13 cellular contexts compared by ENCODE assay signal in genomic region chr4:123749408-123749807, GRCh38.
DNase-seq lines count a peak whose midpoint lies in the region; ATAC-seq and TF ChIP-seq lines count a peak whose summit lies in the region.
"Had no signal": no experiment of that assay in that cellular context is flagged by ENCODE, and none has a peak within 500 bp of the region (broad histone marks: within the 10 kb centered on the region; RNA-seq: fewer than 3 reads in every experiment).

No MANE protein-coding gene starts in this region.

- H3K9me3 Mint-ChIP-seq in GM23338 = no peaks in the 10 kb centered on the region
- H3K9me3 Mint-ChIP-seq: stimulated activated naive CD8-positive, alpha-beta T cell treated with anti-CD3 and anti-CD28 coated beads, Interleukin-15, Interleukin-2, amounts not matched to agents 100 ng/mL and 50 ng/mL, for 24 hours had no signal

- ATAC-seq in GM23338 (no peak), HG02588 (IDR thresholded peaks at IDR 0.05; ENCODE audit: unreplicated experiment) (no peak), HG03025 (IDR thresholded peaks at IDR 0.05; ENCODE audit: low FRiP score, unreplicated experiment) (no peak)
- ATAC-seq: foreskin keratinocyte had no signal

- H3K4me2 ChIP-seq in GM23338 (no peak overlapping the region), hepatocyte (no peak overlapping the region), osteoblast (ENCODE audit: insufficient read depth, low read length) (no peak overlapping the region)

- H3K27ac Mint-ChIP-seq in GM23338 = no peak overlapping the region
- H3K27ac Mint-ChIP-seq: CD8-positive, alpha-beta memory T cell; stimulated activated naive CD8-positive, alpha-beta T cell treated with anti-CD3 and anti-CD28 coated beads, Interleukin-15, Interleukin-2, amounts not matched to agents 100 ng/mL and 50 ng/mL, for 24 hours had no signal

- H3K9me3 ChIP-seq in hepatocyte (ENCODE audit: low read depth) = no peaks in the 10 kb centered on the region
- no peaks in the 10 kb centered on the region for H3K9me3 ChIP-seq in osteoblast (ENCODE audit: low read depth, low read length)
- H3K9me3 ChIP-seq: uterus had no signal

- H3K27me3 ChIP-seq in GM23338 (ENCODE audit: insufficient read depth) (no peaks in the 10 kb centered on the region), hepatocyte (no peaks in the 10 kb centered on the region), osteoblast (ENCODE audit: insufficient read depth, low read length) (no peaks in the 10 kb centered on the region)
- H3K27me3 ChIP-seq: foreskin keratinocyte, uterus had no signal

- H2AFZ ChIP-seq in GM23338 (peak overlapping the region; percentile 16; the same call in 1 of the 2 replicates), hepatocyte (no peak overlapping the region), osteoblast (ENCODE audit: low read length) (peak overlapping the region; percentile 36)

- no peak overlapping the region for H3K4me3 Mint-ChIP-seq in GM23338
- H3K4me3 Mint-ChIP-seq: CD8-positive, alpha-beta memory T cell; stimulated activated naive CD8-positive, alpha-beta T cell treated with anti-CD3 and anti-CD28 coated beads, Interleukin-15, Interleukin-2, amounts not matched to agents 100 ng/mL and 50 ng/mL, for 24 hours had no signal

- H3K9me2 ChIP-seq in GM23338 (ENCODE audit: insufficient read depth) (0 out of 2 replicates have a peak, but pooled peaks cover 4% of the 10 kb centered on the region), hepatocyte (replicated peaks; ENCODE audit: insufficient read depth) (no peaks in the 10 kb centered on the region)

- no peaks in the 10 kb centered on the region for H3F3A ChIP-seq in GM23338 (replicated peaks; ENCODE audit: low read depth)

- no peak for TF ChIP-seq CTCF in GM23338 (conservative IDR thresholded peaks at IDR 0.05; ENCODE audit: low read depth in 2 of 2)
- no peak for TF ChIP-seq CTCF in hepatocyte (IDR thresholded peaks at IDR 0.05; ENCODE audit: poor library complexity)
- TF ChIP-seq CTCF in osteoblast (IDR thresholded peaks at IDR 0.05; ENCODE audit: extremely low read depth, low read depth, low read length) = no peak

- H3K79me2 ChIP-seq in GM23338 (replicated peaks; ENCODE audit: insufficient read depth) (no peaks in the 10 kb centered on the region), hepatocyte (no peaks in the 10 kb centered on the region), osteoblast (ENCODE audit: insufficient read depth, low read length) (no peaks in the 10 kb centered on the region)

- H3K27me3 Mint-ChIP-seq in GM23338 (ENCODE audit: insufficient read depth, low read depth, poor library complexity) = peaks cover 4% of the 10 kb centered on the region

- WGBS in hepatocyte (ENCODE audit: low lambda C conversion rate, missing lambda C conversion rate) = 84% methylated on average over 7 of the region's 7 CpGs

- H3K36me3 ChIP-seq in GM23338 (ENCODE audit: insufficient read depth) (no peaks in the 10 kb centered on the region), hepatocyte (replicated peaks; ENCODE audit: insufficient read depth, low read depth) (no peaks in the 10 kb centered on the region), osteoblast (ENCODE audit: insufficient read depth, low read length) (no peaks in the 10 kb centered on the region)
- H3K36me3 ChIP-seq: uterus had no signal

- H4K20me1 ChIP-seq in GM23338 (replicated peaks; ENCODE audit: insufficient read depth) = no peaks in the 10 kb centered on the region
- no peaks in the 10 kb centered on the region for H4K20me1 ChIP-seq in hepatocyte (ENCODE audit: insufficient read depth, poor library complexity, severe bottlenecking)
- H4K20me1 ChIP-seq in osteoblast (ENCODE audit: insufficient read depth, low read length) = no peaks in the 10 kb centered on the region

- no peak overlapping the region for H3K27ac ChIP-seq in GM23338 (ENCODE audit: low read depth)
- H3K27ac ChIP-seq in hepatocyte = peak overlapping the region; percentile 92
- no peak overlapping the region for H3K27ac ChIP-seq in osteoblast (ENCODE audit: low read depth, low read length)
- H3K27ac ChIP-seq: foreskin keratinocyte, uterus had no signal

- DNase-seq in GM23338 (ENCODE audit: low spot score) = no peak
- peak; percentile 92 for DNase-seq in cerebellar cortex (ENCODE audit: low spot score)
- DNase-seq in hepatocyte (ENCODE audit: low spot score) = no peak
- DNase-seq in osteoblast (ENCODE audit: insufficient read length, low spot score, missing footprints) = no peak
- no peak for DNase-seq in NCI-H1092 (lab: John Stamatoyannopoulos, UW)
- no peak for DNase-seq in AG20443 (ENCODE audit: low spot score)
- DNase-seq: CD8-positive, alpha-beta memory T cell; DMS79 treated with DMSO at 0.1 percent for 48 hours; foreskin keratinocyte; uterus had no signal

- no peaks in the 10 kb centered on the region; the same call in 2 of the 3 replicates for H3K36me3 Mint-ChIP-seq in GM23338 (ENCODE audit: low read depth)
- H3K36me3 Mint-ChIP-seq: CD8-positive, alpha-beta memory T cell had no signal

- peaks cover 17% of the 10 kb centered on the region for H3K4me1 Mint-ChIP-seq in GM23338
- H3K4me1 Mint-ChIP-seq: CD8-positive, alpha-beta memory T cell had no signal

- peaks cover 11% of the 10 kb centered on the region; the same call in 1 of the 2 replicates for H3K4me1 ChIP-seq in GM23338 (ENCODE audit: insufficient read depth)
- H3K4me1 ChIP-seq in hepatocyte (ENCODE audit: insufficient read depth) = peaks cover 14% of the 10 kb centered on the region
- H3K4me1 ChIP-seq in osteoblast (ENCODE audit: insufficient read depth, low read length) = no peaks in the 10 kb centered on the region
- H3K4me1 ChIP-seq: foreskin keratinocyte, uterus had no signal

- H3K4me3 ChIP-seq in GM23338 (no peak overlapping the region), hepatocyte (no peak overlapping the region), osteoblast (ENCODE audit: insufficient read depth, low read length) (no peak overlapping the region)
- H3K4me3 ChIP-seq: uterus had no signal

TF ChIP-seq in GM23338, 12 proteins besides CTCF, POLR2A, EP300 and RAD21:
- TF ChIP-seq REST (IDR thresholded peaks at IDR 0.05; ENCODE audit: unreplicated experiment) (no peak), ETS1 (IDR thresholded peaks at IDR 0.05) (no peak), ZNF331 (CRISPR knock-in tag; IDR thresholded peaks at IDR 0.05; ENCODE audit: low read depth) (no peak), NANOG (IDR thresholded peaks at IDR 0.05; ENCODE audit: borderline replicate concordance) (no peak)
